Comparison of ENCODE assay signal across 30 cellular contexts in the genomic region with DNA sequence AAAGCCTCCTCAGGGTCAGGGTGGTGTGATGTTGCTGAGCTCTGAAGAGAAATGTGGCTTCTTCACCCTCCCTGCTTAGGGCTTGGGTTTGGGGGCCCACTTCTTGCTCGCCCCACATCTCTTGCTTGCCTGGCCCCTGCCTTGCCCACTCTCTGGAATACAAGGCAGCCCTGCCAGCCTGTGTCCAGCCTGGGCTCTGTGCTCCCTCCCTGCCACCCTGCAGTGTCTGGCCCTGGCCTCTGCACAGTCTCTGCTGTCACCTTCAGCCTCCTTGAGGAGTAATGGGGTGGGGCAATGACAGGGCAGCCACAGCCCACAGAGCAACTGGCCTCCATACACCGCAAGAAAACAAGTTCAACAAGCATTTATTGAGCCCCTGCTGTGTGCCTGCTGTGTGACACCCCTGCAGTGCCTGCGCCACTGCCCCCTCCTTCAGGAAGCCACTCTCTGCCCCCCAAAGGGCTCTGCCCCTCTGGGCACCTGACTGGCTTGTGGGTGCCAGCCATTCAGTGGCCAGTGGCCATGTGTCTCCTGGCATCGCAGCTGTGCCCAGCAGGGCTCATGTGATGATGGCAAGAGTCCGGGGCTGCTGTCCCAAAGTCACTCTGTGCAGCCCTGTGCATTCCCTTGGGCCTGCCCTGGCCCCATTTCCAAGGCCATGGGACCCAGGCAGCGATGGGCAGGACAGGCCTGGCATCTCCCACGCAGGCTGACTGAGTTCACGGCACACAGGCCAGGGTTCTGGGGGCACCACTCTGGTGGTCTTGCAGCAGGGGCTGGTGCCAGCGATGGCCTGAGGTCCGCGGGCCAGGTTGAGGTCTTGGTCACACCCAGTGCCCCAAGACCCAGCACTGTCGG.
"Had no signal": no experiment of that assay in that cellular context is flagged by ENCODE, and none has a peak within 500 bp of the region (broad histone marks: within the 10 kb centered on the region; RNA-seq: fewer than 3 reads in every experiment).

No MANE protein-coding gene starts in this region.

- ATAC-seq: activated CD4-positive, CD25-positive, alpha-beta regulatory T cell treated with anti-CD3 and anti-CD28 coated beads, Interleukin-2, amount 50 U/mL, for 24 hours; heart right ventricle; left lobe of liver; T-helper 17 cell had no signal

- H3K4me3 ChIP-seq: adrenal gland, esophagus squamous epithelium, heart right ventricle, psoas muscle, smooth muscle cell, uterus had no signal

- H3K4me2 ChIP-seq: smooth muscle cell had no signal

- DNase-seq: activated CD4-positive, alpha-beta T cell treated with anti-CD3 and anti-CD28 coated beads for 48 hours; activated CD4-positive, alpha-beta T cell treated with anti-CD3 and anti-CD28 coated beads, Interleukin-2, amount 50 U/mL, for 48 hours; activated CD8-positive, alpha-beta memory T cell treated with anti-CD3 and anti-CD28 coated beads for 24 hours; activated effector memory CD4-positive, alpha-beta T cell treated with anti-CD3 and anti-CD28 coated beads, Interleukin-2, amount 50 U/mL, for 16 hours; activated naive CD4-positive, alpha-beta T cell treated with anti-CD3 and anti-CD28 coated beads for 36 hours; activated naive CD8-positive, alpha-beta T cell treated with anti-CD3 and anti-CD28 coated beads for 36 hours; adrenal gland; brain microvascular endothelial cell; cortex of kidney; esophagus squamous epithelium; foreskin melanocyte; heart right ventricle; kidney glomerular epithelial cell; naive B cell; nucleus accumbens; psoas muscle; stimulated activated CD4-positive, alpha-beta T cell treated with anti-CD3 and anti-CD28 coated beads, Interleukin-1b, Interleukin-23, amount 100 ng/mL, for 48 hours; stimulated activated CD4-positive, alpha-beta T cell treated with anti-CD3 and anti-CD28 coated beads, Interleukin-4, amount 100 ng/mL, for 4 hours; stimulated activated CD8-positive, alpha-beta memory T cell treated with anti-CD3 and anti-CD28 coated beads, Interleukin-4, amount 100 ng/mL, for 48 hours; stimulated activated naive CD4-positive, alpha-beta T cell treated with Interleukin-2 at 50 U/mL for 16 hours; T-helper 17 cell; T1000; trophoblast cell; uterus; WERI-Rb-1 had no signal

- H3K9ac ChIP-seq: parathyroid adenoma had no signal

- H3K27me3 ChIP-seq: adrenal gland, brain microvascular endothelial cell, esophagus squamous epithelium, uterus had no signal

- H3K4me3 Mint-ChIP-seq: activated naive CD4-positive, alpha-beta T cell treated with anti-CD3 and anti-CD28 coated beads for 36 hours; activated naive CD8-positive, alpha-beta T cell treated with anti-CD3 and anti-CD28 coated beads for 36 hours; naive B cell; T-helper 17 cell had no signal

- H3K9me3 Mint-ChIP-seq: activated naive CD4-positive, alpha-beta T cell treated with anti-CD3 and anti-CD28 coated beads for 36 hours; activated naive CD8-positive, alpha-beta T cell treated with anti-CD3 and anti-CD28 coated beads for 36 hours; naive B cell had no signal

- H3K9me3 ChIP-seq: adrenal gland, esophagus squamous epithelium, heart right ventricle, psoas muscle, uterus had no signal

- H3K36me3 Mint-ChIP-seq: activated naive CD8-positive, alpha-beta T cell treated with anti-CD3 and anti-CD28 coated beads for 36 hours; naive B cell had no signal

- H3K27ac ChIP-seq: adrenal gland, brain microvascular endothelial cell, epithelial cell of prostate, esophagus squamous epithelium, heart right ventricle, parathyroid adenoma, psoas muscle, uterus, WERI-Rb-1 had no signal

- H3K27me3 Mint-ChIP-seq: T-helper 17 cell had no signal

- H2AFZ ChIP-seq: parathyroid adenoma had no signal

- H3K4me1 Mint-ChIP-seq: activated naive CD8-positive, alpha-beta T cell treated with anti-CD3 and anti-CD28 coated beads for 36 hours; naive B cell; T-helper 17 cell had no signal

- H3K4me1 ChIP-seq: adrenal gland, esophagus squamous epithelium, heart right ventricle, parathyroid adenoma, psoas muscle, uterus had no signal

- H3K27ac Mint-ChIP-seq: activated naive CD4-positive, alpha-beta T cell treated with anti-CD3 and anti-CD28 coated beads for 36 hours; activated naive CD8-positive, alpha-beta T cell treated with anti-CD3 and anti-CD28 coated beads for 36 hours; naive B cell; T-helper 17 cell had no signal

- H3K36me3 ChIP-seq: adrenal gland, brain microvascular endothelial cell, esophagus squamous epithelium, heart right ventricle, uterus, WERI-Rb-1 had no signal
